Comparison of ENCODE assay signal across 10 cellular contexts in genomic region chr1:167563579-167564246, GRCh38. TPM values are rescaled to one million over a fixed set of nuclear protein-coding genes. Genes with fewer than 3 reads are reported as not detected.
A peak's percentile ranks its signal among the peaks of the same experiment; 100 is the strongest.
DNase-seq lines count a peak whose midpoint lies in the region; TF ChIP-seq lines count a peak whose summit lies in the region.
"Had no signal": no experiment of that assay in that cellular context is flagged by ENCODE, and none has a peak within 500 bp of the region (broad histone marks: within the 10 kb centered on the region; RNA-seq: fewer than 3 reads in every experiment).

No MANE protein-coding gene starts in this region.

- intact Hi-C loops in mammary epithelial cell (cut with micrococcal nuclease): no loop called here

- DNase-seq in HT-29 (ENCODE audit: low spot score) (peak; percentile 23), NCI-H345 (lab: John Stamatoyannopoulos, UW) (peak; percentile 67), mammary epithelial cell (peak; percentile 63), pons (ENCODE audit: low spot score) (peak; percentile 79), NCI-H2171 (lab: John Stamatoyannopoulos, UW) (no peak), H9 (no peak), endothelial cell (ENCODE audit: low spot score) (no peak)
- DNase-seq: activated naive CD8-positive, alpha-beta T cell treated with anti-CD3 and anti-CD28 coated beads, Interleukin-2, amount 10 ng/mL, durations not matched to agents 7 days and 5 days; NCI-H2107 had no signal

- H3K9me3 ChIP-seq in mammary epithelial cell (replicated peaks; ENCODE audit: insufficient read depth, low read length): no peaks in the 10 kb centered on the region
- no peaks in the 10 kb centered on the region for H3K9me3 ChIP-seq in H9 (ENCODE audit: control insufficient read depth, low read depth, low read length)

- H3K27me3 Mint-ChIP-seq in H9 (ENCODE audit: low read depth) (peaks cover 3% of the 10 kb centered on the region), endothelial cell (ENCODE audit: unreplicated experiment) (no peaks in the 10 kb centered on the region)

- no peak overlapping the region for H3K18ac ChIP-seq in H9 (ENCODE audit: insufficient read length, low read depth, low read length)

- H3K79me2 ChIP-seq in mammary epithelial cell (ENCODE audit: insufficient read depth, low read length) (no peaks in the 10 kb centered on the region), H9 (ENCODE audit: insufficient read depth, low read length) (no peaks in the 10 kb centered on the region)

- H2AFZ ChIP-seq in mammary epithelial cell (ENCODE audit: low read depth, low read length) (no peak overlapping the region), H9 (ENCODE audit: low read length) (no peak overlapping the region)

- H4K20me1 ChIP-seq in mammary epithelial cell (ENCODE audit: insufficient read depth, low read length) (no peaks in the 10 kb centered on the region), H9 (ENCODE audit: control insufficient read depth, insufficient read depth, insufficient read length) (no peaks in the 10 kb centered on the region)

- no peak for TF ChIP-seq CTCF in mammary epithelial cell (conservative IDR thresholded peaks at IDR 0.05 in 1 of 2, IDR thresholded peaks at IDR 0.05 in 1 of 2; ENCODE audit: extremely low read depth in 1 of 2, insufficient read depth in 1 of 2, low read depth in 1 of 2, low read length in 2 of 2)
- TF ChIP-seq CTCF in H9 (conservative IDR thresholded peaks at IDR 0.05): no peak
- TF ChIP-seq CTCF in endothelial cell (IDR thresholded peaks at IDR 0.05; ENCODE audit: unreplicated experiment): no peak

- H4K8ac ChIP-seq in H9 (replicated peaks; ENCODE audit: insufficient read length, low read depth, low read length): no peak overlapping the region

- H3K36me3 ChIP-seq in mammary epithelial cell (ENCODE audit: insufficient read depth, low read length): no peaks in the 10 kb centered on the region

- H3K4ac ChIP-seq in H9 (ENCODE audit: low read depth, low read length): no peak overlapping the region

- no peak overlapping the region for H3K14ac ChIP-seq in H9 (ENCODE audit: insufficient read depth, low read length)

- H3K27ac ChIP-seq in mammary epithelial cell (ENCODE audit: insufficient read depth, low read depth, low read length) (peak overlapping the region; percentile 46), H9 (ENCODE audit: insufficient read length, low read depth, low read length) (no peak overlapping the region)

- no peaks in the 10 kb centered on the region for H3K23me2 ChIP-seq in H9 (ENCODE audit: insufficient read length, low read depth, low read length, poor library complexity, severe bottlenecking)

- no TSS peak for BruUV-seq in mammary epithelial cell (replicated peaks; lab: Mats Ljungman, UMichigan)

- H3K36me3 Mint-ChIP-seq in H9 (ENCODE audit: insufficient read depth in 1 of 3, low read depth in 3 of 3) (no peaks in the 10 kb centered on the region), endothelial cell (ENCODE audit: low read depth, unreplicated experiment) (no peaks in the 10 kb centered on the region)
- H3K36me3 Mint-ChIP-seq: activated naive CD8-positive, alpha-beta T cell treated with anti-CD3 and anti-CD28 coated beads, Interleukin-2, amount 10 ng/mL, durations not matched to agents 7 days and 5 days had no signal

- H2BK20ac ChIP-seq in H9 (ENCODE audit: low read depth, low read length, poor library complexity, severe bottlenecking): no peak overlapping the region

- H4K91ac ChIP-seq in H9 (ENCODE audit: insufficient read length, low read depth, low read length): no peak overlapping the region

- H3K23ac ChIP-seq in H9 (ENCODE audit: insufficient read length, low read depth, low read length): no peak overlapping the region

- no peak overlapping the region for H2BK5ac ChIP-seq in H9 (ENCODE audit: insufficient read length, low read length)

- H3K4me3 Mint-ChIP-seq in H9 (no peak overlapping the region), endothelial cell (ENCODE audit: unreplicated experiment) (no peak overlapping the region)
- H3K4me3 Mint-ChIP-seq: activated naive CD8-positive, alpha-beta T cell treated with anti-CD3 and anti-CD28 coated beads, Interleukin-2, amount 10 ng/mL, durations not matched to agents 7 days and 5 days had no signal

- H3K4me1 Mint-ChIP-seq in H9: peaks cover 4 to 8% of the 10 kb centered on the region in 2 experiments; a peak in 1 of 4 replicates
- peaks cover 10% of the 10 kb centered on the region for H3K4me1 Mint-ChIP-seq in endothelial cell (ENCODE audit: unreplicated experiment)

- peak overlapping the region in 1 of 3 experiments; percentile 0 for H3K4me3 ChIP-seq in mammary epithelial cell (replicated peaks in 1 of 3; ENCODE audit: insufficient read depth in 1 of 3, low read depth in 2 of 3, low read length in 3 of 3)

- no peaks in the 10 kb centered on the region for H3K9me3 Mint-ChIP-seq in H9
- no peaks in the 10 kb centered on the region for H3K9me3 Mint-ChIP-seq in endothelial cell (ENCODE audit: unreplicated experiment)
- H3K9me3 Mint-ChIP-seq: activated naive CD8-positive, alpha-beta T cell treated with anti-CD3 and anti-CD28 coated beads, Interleukin-2, amount 10 ng/mL, durations not matched to agents 7 days and 5 days had no signal

- no peak overlapping the region for H3K9ac ChIP-seq in mammary epithelial cell (ENCODE audit: insufficient read depth, low read length)
- H3K9ac ChIP-seq in H9 (ENCODE audit: extremely low read depth, insufficient read length, low read length): no peak overlapping the region

- H3K79me1 ChIP-seq in H9 (ENCODE audit: insufficient read depth, low read depth, low read length, poor library complexity, severe bottlenecking): no peaks in the 10 kb centered on the region

- no peak overlapping the region for H3K56ac ChIP-seq in H9 (ENCODE audit: insufficient read length, low read depth, low read length)

- CTCF ChIA-PET in mammary epithelial cell (lab: Charles Lee; ENCODE audit: low non-redundant PET): no interaction called here

- H3K27me3 ChIP-seq in mammary epithelial cell (ENCODE audit: insufficient read depth, low read length): no peaks in the 10 kb centered on the region
- no peaks in the 10 kb centered on the region for H3K27me3 ChIP-seq in H9 (ENCODE audit: insufficient read depth, low read length)

- no peak overlapping the region for H4K5ac ChIP-seq in H9 (ENCODE audit: insufficient read length, low read depth, low read length)

- no peak overlapping the region for H3T11ph ChIP-seq in H9 (ENCODE audit: low read length)

- dilution Hi-C loops in mammary epithelial cell (cut with HindIII; ENCODE audit: low sequenced_read_pairs): no loop called here

- WGBS in mammary epithelial cell (ENCODE audit: low coverage, missing lambda C conversion rate): 73% methylated on average over 7 of the region's 7 CpGs
- WGBS in H9 (ENCODE audit: extremely low coverage, insufficient read length, low lambda C conversion rate): no CpG with 5 or more reads among the region's 7 CpGs

- H3K27ac Mint-ChIP-seq in H9 (no peak overlapping the region), endothelial cell (ENCODE audit: unreplicated experiment) (no peak overlapping the region)
- H3K27ac Mint-ChIP-seq: activated naive CD8-positive, alpha-beta T cell treated with anti-CD3 and anti-CD28 coated beads, Interleukin-2, amount 10 ng/mL, durations not matched to agents 7 days and 5 days had no signal

- H2AK5ac ChIP-seq in H9 (ENCODE audit: insufficient read length, low read length): no peak overlapping the region

- in situ Hi-C loops in mammary epithelial cell (cut with MboI; ENCODE audit: low sequenced_read_pairs in 2 of 2): loop anchor here in 1 of 2 donors (25.0 kb wide), 1 partner anchor 124 kb away; no protein-coding TSS in a partner anchor

- H3K4me1 ChIP-seq in mammary epithelial cell (ENCODE audit: insufficient read depth, low read length): peaks cover 60% of the 10 kb centered on the region
- H3K4me1 ChIP-seq in H9 (ENCODE audit: insufficient read depth, low read length): no peaks in the 10 kb centered on the region

- no peak overlapping the region for H2BK12ac ChIP-seq in H9 (ENCODE audit: insufficient read length, low read depth, low read length)

- H2BK15ac ChIP-seq in H9 (ENCODE audit: low read depth, low read length): no peak overlapping the region

- H2BK120ac ChIP-seq in H9 (ENCODE audit: low read depth, low read length, poor library complexity, severe bottlenecking): no peak overlapping the region

- H3K4me2 ChIP-seq in mammary epithelial cell (ENCODE audit: insufficient read depth, low read depth, low read length) (peak overlapping the region; percentile 43), H9 (ENCODE audit: insufficient read depth, insufficient read length, low read length) (no peak overlapping the region)

RNA-seq across cellular contexts. Expression of gene CREG1, which starts 10.2 kb away (rescaled TPM):
- 27.4 and 31.9 TPM in 2 replicates for total RNA-seq in HT-29 (2014; rRNA removed; shearing (Covaris generic))
- total RNA-seq in mammary epithelial cell (100 to 1,000 TPM; 105 to 242 TPM), H9 (2021) (19.8 and 20.6 TPM in 2 replicates), endothelial cell (ENCODE audit: unreplicated experiment) (22.2 TPM)
- polyA plus RNA-seq in mammary epithelial cell: 179 TPM
- 66.8 TPM for polyA minus RNA-seq in mammary epithelial cell

RNA-seq across cellular contexts. Expression of gene CD247, which starts 45.4 kb away (rescaled TPM):
- total RNA-seq in HT-29 (2014; rRNA removed; shearing (Covaris generic)): not detected in 2 replicates
- total RNA-seq in mammary epithelial cell (not detected), H9 (2021) (0.90 and 1.2 TPM in 2 replicates), endothelial cell (ENCODE audit: unreplicated experiment) (not detected)
- 0.07 TPM for polyA plus RNA-seq in mammary epithelial cell
- polyA minus RNA-seq in mammary epithelial cell: not detected
- total RNA-seq: fibroblast of lung had no signal
- polyA plus RNA-seq: fibroblast of lung had no signal

Comparison
In these comparisons a context has a peak if more than half of its experiments do, and no peak if none do; other contexts are left out.
1. DNase-seq: peak in HT-29 (single experiment), NCI-H345 (single experiment), mammary epithelial cell (single experiment) and pons (single experiment); none in NCI-H2171 (single experiment), H9 (single experiment) and endothelial cell (single experiment).